1 cellular context compared by ENCODE assay signal in genomic region chr7:92808635-92809034, GRCh38.
TF ChIP-seq lines count a peak whose summit lies in the region.

No MANE protein-coding gene starts in this region.

TF ChIP-seq in HepG2, 621 proteins besides CTCF, POLR2A, EP300 and RAD21 (continued from another document):
- TF ChIP-seq ARID5B (CRISPR knock-in tag; IDR thresholded peaks at IDR 0.05) (0 out of 2 replicates have a peak, but pooled peaks have one; percentile 32), ZKSCAN5 (CRISPR knock-in tag; IDR thresholded peaks at IDR 0.05) (no peak), ZNF574 (CRISPR knock-in tag; IDR thresholded peaks at IDR 0.05) (no peak), GATAD2A (CRISPR knock-in tag; IDR thresholded peaks at IDR 0.05) (0 out of 2 replicates have a peak, but pooled peaks have one; percentile 33), ZBTB43 (CRISPR knock-in tag; conservative IDR thresholded peaks at IDR 0.05) (no peak)
